Comparison of ENCODE assay signal across 1 cellular context in genomic region chrX:150880808-150881165, GRCh38.
TF ChIP-seq lines count a peak whose summit lies in the region.

No MANE protein-coding gene starts in this region.

TF ChIP-seq in K562, 482 proteins besides CTCF, POLR2A, EP300 and RAD21 (continued from another document):
- TF ChIP-seq THRB (CRISPR knock-in tag; conservative IDR thresholded peaks at IDR 0.05) (no peak), FOXA3 (CRISPR knock-in tag; conservative IDR thresholded peaks at IDR 0.05 in 1 of 2, IDR thresholded peaks at IDR 0.05 in 1 of 2) (no peak), ZNF740 (CRISPR knock-in tag; IDR thresholded peaks at IDR 0.05) (no peak), ZNF740 (tag; IDR thresholded peaks at IDR 0.05) (no peak), FIP1L1 (IDR thresholded peaks at IDR 0.05; ENCODE audit: low read depth, low read length, poor library complexity, severe bottlenecking) (no peak), ZNF318 (IDR thresholded peaks at IDR 0.05; ENCODE audit: borderline replicate concordance in 1 of 2, low read depth in 1 of 2) (no peak)
